In genomic region chr5:127878174-127878750, GRCh38 we compare ENCODE assay signal across 8 cellular contexts.
A peak's percentile ranks its signal among the peaks of the same experiment; 100 is the strongest.
DNase-seq lines count a peak whose midpoint lies in the region; ATAC-seq, FAIRE-seq and TF ChIP-seq lines count a peak whose summit lies in the region.

No MANE protein-coding gene starts in this region.

- peak; percentile 84 for DNase-seq in DMS53 treated with DMSO at 0.1 percent for 48 hours (lab: John Stamatoyannopoulos, UW; ENCODE audit: unreplicated experiment)
- peak; percentile 46 for DNase-seq in HTR-8/SVneo (ENCODE audit: insufficient read length, low spot score)
- DNase-seq in RKO (ENCODE audit: low spot score) = peak; percentile 51
- peak; percentile 57 for DNase-seq in fibroblast of mammary gland (ENCODE audit: low read depth)
- peak; percentile 24 for DNase-seq in putamen (ENCODE audit: low spot score)
- DNase-seq in activated CD8-positive, alpha-beta memory T cell treated with anti-CD3 and anti-CD28 coated beads, Interleukin-2, amount 50 U/mL, for 48 hours = no peak
- DNase-seq in superior temporal gyrus (ENCODE audit: extremely low spot score) = no peak

- FAIRE-seq in HTR-8/SVneo (lab: Jason Lieb, UNC) = peak; percentile 85

- ATAC-seq in GM21786 (IDR thresholded peaks at IDR 0.05; ENCODE audit: unreplicated experiment) = no peak

- no peak overlapping the region for H3K4me3 ChIP-seq in fibroblast of mammary gland (ENCODE audit: control insufficient read depth, low read depth, low read length)

- TF ChIP-seq CTCF in fibroblast of mammary gland (conservative IDR thresholded peaks at IDR 0.05; ENCODE audit: control insufficient read depth, insufficient read depth, low read depth, low read length) = peak; percentile 63

Comparison
In these comparisons a context has a peak if more than half of its experiments do, and no peak if none do; other contexts are left out.
1. DNase-seq: peak in DMS53 treated with DMSO at 0.1 percent for 48 hours (single experiment), HTR-8/SVneo (single experiment), RKO (single experiment), fibroblast of mammary gland (single experiment) and putamen (single experiment); none in activated CD8-positive, alpha-beta memory T cell treated with anti-CD3 and anti-CD28 coated beads, Interleukin-2, amount 50 U/mL, for 48 hours (single experiment) and superior temporal gyrus (single experiment).